In the genomic region with DNA sequence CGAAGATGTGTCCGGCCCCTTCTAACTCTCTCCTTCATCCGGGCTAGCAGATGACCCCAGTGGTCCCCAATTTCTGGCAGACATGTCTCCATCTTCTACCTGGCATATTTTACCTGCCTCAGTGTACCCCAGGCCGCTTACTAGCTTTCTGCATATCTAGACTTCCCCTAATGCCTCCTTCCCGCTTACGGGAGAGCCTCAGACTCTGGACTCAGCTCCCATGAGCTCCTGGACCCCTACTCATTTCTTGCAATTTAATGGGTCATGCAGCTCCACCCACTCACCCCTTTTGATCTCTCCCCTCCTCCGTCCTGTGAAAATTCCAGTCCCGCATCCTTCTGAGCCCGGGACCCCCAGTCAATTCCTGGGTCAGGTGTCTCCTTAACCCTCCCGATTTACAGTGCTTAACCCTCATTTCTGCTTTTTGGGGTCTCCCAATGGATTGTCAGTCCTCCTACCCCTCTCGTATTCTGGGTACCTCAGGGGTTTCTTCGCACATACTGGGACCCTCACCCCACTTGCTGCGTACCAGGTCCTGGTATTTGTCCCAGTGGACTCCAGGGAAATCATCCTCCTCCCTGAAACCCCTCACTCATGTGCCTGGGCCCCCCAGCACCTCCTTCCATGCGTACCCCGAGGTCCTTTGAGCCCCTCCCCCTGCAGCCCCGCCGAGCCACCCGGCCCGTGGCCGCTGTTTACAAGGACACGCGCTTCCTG, we compare ENCODE assay signal across 8 cellular contexts. TPM values are rescaled to one million over a fixed set of nuclear protein-coding genes. Genes with fewer than 3 reads are reported as not detected.
DNase-seq lines count a peak whose midpoint lies in the region; ATAC-seq and TF ChIP-seq lines count a peak whose summit lies in the region.

No MANE protein-coding gene starts in this region.

- peaks cover 9 to 13% of the 10 kb centered on the region in 2 donors for H3K36me3 Mint-ChIP-seq in activated T-cell treated with anti-CD3 and anti-CD28 coated beads, Interleukin-2, amount 50 U/mL, for 72 hours (ENCODE audit: insufficient read depth in 2 of 2)

- no peaks in the 10 kb centered on the region for H3K9me3 ChIP-seq in tibial nerve

- H3K9me3 Mint-ChIP-seq in activated T-cell treated with anti-CD3 and anti-CD28 coated beads, Interleukin-2, amount 50 U/mL, for 72 hours = no peaks in the 10 kb centered on the region

- peak overlapping the region; percentile 90 for H3K27ac Mint-ChIP-seq in activated T-cell treated with anti-CD3 and anti-CD28 coated beads, Interleukin-2, amount 50 U/mL, for 72 hours

- no peaks in the 10 kb centered on the region for H3K36me3 ChIP-seq in tibial nerve

- TF ChIP-seq EP300 in tibial nerve (IDR thresholded peaks at IDR 0.05) = no peak

- no peaks in the 10 kb centered on the region for H3K27me3 Mint-ChIP-seq in activated T-cell treated with anti-CD3 and anti-CD28 coated beads, Interleukin-2, amount 50 U/mL, for 72 hours (ENCODE audit: low read depth)

- peak overlapping the region; percentile 94 to 98 for H3K4me3 Mint-ChIP-seq in activated T-cell treated with anti-CD3 and anti-CD28 coated beads, Interleukin-2, amount 50 U/mL, for 72 hours

- H3K4me3 ChIP-seq in lower leg skin (ENCODE audit: low read depth, poor library complexity, severe bottlenecking) (peak overlapping the region; percentile 27), tibial nerve (peak overlapping the region; percentile 61 to 98 (median 79))

- TF ChIP-seq CTCF in lower leg skin (IDR thresholded peaks at IDR 0.05) = no peak
- no peak for TF ChIP-seq CTCF in tibial nerve (IDR thresholded peaks at IDR 0.05)

- intact Hi-C loops in lower leg skin (cut with DNase I; ENCODE audit: low total_unique reads) = no loop called here
- intact Hi-C loops in posterior cingulate gyrus (cut with DNase I) = loop anchor here (2.0 kb wide), 1 partner anchor 56 kb away; a partner anchor contains a TSS

- ATAC-seq in activated T-cell treated with anti-CD3 and anti-CD28 coated beads, Interleukin-2, amount 50 U/mL, for 72 hours (replicated peaks in 1 of 2) = no peak

- H3K27ac ChIP-seq in angular gyrus (ENCODE audit: low read depth, low read length) = peak overlapping the region; percentile 92
- H3K27ac ChIP-seq in tibial nerve = peak overlapping the region; percentile 99 to 100 (median 99)

- H3K4me1 ChIP-seq in tibial nerve = peaks cover 0 to 62% (median 44%) of the 10 kb centered on the region in 4 donors

- H3K27me3 ChIP-seq in tibial nerve = no peaks in the 10 kb centered on the region

- TF ChIP-seq POLR2A in lower leg skin (IDR thresholded peaks at IDR 0.05) = no peak
- no peak for TF ChIP-seq POLR2A in tibial nerve (IDR thresholded peaks at IDR 0.05)

- WGBS in lower leg skin, 2 donors = 1% methylated on average over 15 to 17 of the region's 22 CpGs
- 0 to 2% methylated on average over 22 of the region's 22 CpGs for WGBS in tibial nerve, 2 donors

- no peak for DNase-seq in activated T-cell treated with anti-CD3 and anti-CD28 coated beads, Interleukin-2, amount 50 U/mL, for 72 hours
- DNase-seq in activated T-cell treated with anti-CD3 and anti-CD28 coated beads, Interleukin-2, amount 50 U/mL, for 1 hour = no peak
- DNase-seq in lower leg skin (ENCODE audit: low spot score in 2 of 2) (peak in 1 of 2 donors; percentile 38), tibial nerve (ENCODE audit: low spot score in 2 of 2) (no peak), D341Med (ENCODE audit: low spot score) (no peak), LoVo (ENCODE audit: low spot score) (no peak), posterior cingulate gyrus (no peak)

- peaks cover 36% of the 10 kb centered on the region for H3K4me1 Mint-ChIP-seq in activated T-cell treated with anti-CD3 and anti-CD28 coated beads, Interleukin-2, amount 50 U/mL, for 72 hours (ENCODE audit: low read depth)

RNA-seq across cellular contexts. Expression of a gene that starts 0.5 kb away (rescaled TPM):
- 100 to 1,000 TPM; 574 to 618 TPM for total RNA-seq in activated T-cell treated with anti-CD3 and anti-CD28 coated beads, Interleukin-2, amount 50 U/mL, for 72 hours
- total RNA-seq in lower leg skin (1,000 to 10,000 TPM in 1 of 4 donors, 100 to 1,000 TPM in 3; 608 to 1,091 (median 870) TPM), tibial nerve (100 to 1,000 TPM; 421 to 676 (median 613) TPM)

RNA-seq across cellular contexts. Expression of a gene that starts 10.8 kb away (rescaled TPM):
- 100 to 1,000 TPM; 202 to 223 TPM for total RNA-seq in activated T-cell treated with anti-CD3 and anti-CD28 coated beads, Interleukin-2, amount 50 U/mL, for 72 hours
- total RNA-seq in lower leg skin (100 to 1,000 TPM; 266 to 459 (median 327) TPM), tibial nerve (100 to 1,000 TPM; 129 to 182 (median 163) TPM)

RNA-seq across cellular contexts. Expression of a gene that starts 11.1 kb away (rescaled TPM):
- total RNA-seq in activated T-cell treated with anti-CD3 and anti-CD28 coated beads, Interleukin-2, amount 50 U/mL, for 72 hours = 10 to 100 TPM; 23.7 to 27.1 TPM
- 1 to 10 TPM in 1 of 4 donors, not detected in 3; 1.6 TPM for total RNA-seq in lower leg skin
- total RNA-seq in tibial nerve = 1 to 10 TPM in 1 of 4 donors, not detected in 3; 4.8 TPM

RNA-seq across cellular contexts. Expression of a gene that starts 15.4 kb away (rescaled TPM):
- total RNA-seq in activated T-cell treated with anti-CD3 and anti-CD28 coated beads, Interleukin-2, amount 50 U/mL, for 72 hours = 10 to 100 TPM; 38.8 to 41.0 TPM
- 100 to 1,000 TPM in 1 of 4 donors, 10 to 100 TPM in 3; 49.9 to 122 (median 65.8) TPM for total RNA-seq in lower leg skin
- total RNA-seq in tibial nerve = 100 to 1,000 TPM in 1 of 4 donors, 10 to 100 TPM in 3; 27.3 to 109 (median 50.2) TPM

RNA-seq across cellular contexts. Expression of a gene that starts 15.6 kb away (rescaled TPM):
- total RNA-seq in activated T-cell treated with anti-CD3 and anti-CD28 coated beads, Interleukin-2, amount 50 U/mL, for 72 hours = 10 to 100 TPM; 29.6 to 31.1 TPM
- total RNA-seq in lower leg skin (1 to 10 TPM; 3.3 to 7.8 (median 5.9) TPM), tibial nerve (1 to 10 TPM; 5.4 to 8.6 (median 6.7) TPM)

Comparison
In these comparisons a context has a peak if more than half of its experiments do, and no peak if none do; other contexts are left out.
1. RNA of a gene that starts 11.1 kb away (total RNA-seq): 23.7 to 27.1 TPM in activated T-cell treated with anti-CD3 and anti-CD28 coated beads, Interleukin-2, amount 50 U/mL, for 72 hours; 1.6 TPM in lower leg skin and 4.8 TPM in tibial nerve; every median in the first group is over 4 times any median in the second.